ENCODE assay signal across 9 cellular contexts in the genomic region with DNA sequence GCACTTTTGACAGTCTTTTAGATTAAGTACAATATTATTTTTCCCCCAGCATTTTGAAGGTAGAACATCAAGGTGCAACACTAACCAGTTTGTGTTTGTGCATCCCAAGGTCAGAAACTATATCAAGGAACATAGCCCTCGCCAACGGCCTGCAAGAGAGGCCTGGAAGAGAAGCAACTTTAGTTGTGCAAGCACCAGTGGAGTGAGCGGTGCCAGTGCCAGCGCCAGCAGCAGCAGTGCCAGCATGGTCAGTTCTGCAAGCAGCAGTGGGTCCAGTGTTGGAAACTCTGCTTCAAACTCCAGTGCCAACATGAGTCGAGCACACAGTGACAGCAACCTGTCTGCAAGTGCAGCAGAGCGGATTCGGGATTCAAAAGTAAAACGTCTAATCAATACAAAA.
"Had no signal": no experiment of that assay in that cellular context is flagged by ENCODE, and none has a peak within 500 bp of the region (broad histone marks: within the 10 kb centered on the region; RNA-seq: fewer than 3 reads in every experiment).

No MANE protein-coding gene starts in this region.

- ATAC-seq: HCT116, HepG2 had no signal

- H3K36me3 Mint-ChIP-seq: IgD-negative memory B cell had no signal

- H3K4me3 ChIP-seq: GM23248, HAP-1 had no signal

- H3K9me3 ChIP-seq: HAP-1 had no signal

- H3K4me3 Mint-ChIP-seq: HFFc6, IgD-negative memory B cell had no signal

- H3K27me3 Mint-ChIP-seq: IgD-negative memory B cell had no signal

- DNase-seq: GM23248, GOT3, H7, HFFc6 had no signal

- H3K4me1 Mint-ChIP-seq: IgD-negative memory B cell had no signal

- H3K9me3 Mint-ChIP-seq: HFFc6, IgD-negative memory B cell had no signal

- H3K27ac Mint-ChIP-seq: HFFc6, IgD-negative memory B cell had no signal

- H3K27ac ChIP-seq: GM23248, HL-60 had no signal
